In genomic region chr2:55062754-55063153, GRCh38 we compare ENCODE assay signal across 23 cellular contexts. TPM values are rescaled to one million over a fixed set of nuclear protein-coding genes. Genes with fewer than 3 reads are reported as not detected.
DNase-seq lines count a peak whose midpoint lies in the region; ATAC-seq, FAIRE-seq and TF ChIP-seq lines count a peak whose summit lies in the region.
"Had no signal": no experiment of that assay in that cellular context is flagged by ENCODE, and none has a peak within 500 bp of the region (broad histone marks: within the 10 kb centered on the region; RNA-seq: fewer than 3 reads in every experiment).

No MANE protein-coding gene starts in this region.

- 84% methylated on average over 1 of the region's 1 CpG; no CpG with 5 or more reads in 1 of the 2 experiments for WGBS in H1 (ENCODE audit: extremely low coverage in 1 of 2, insufficient coverage in 1 of 2, insufficient read length in 1 of 2, insufficient replicate concordance in 2 of 2, low coverage in 1 of 2, low lambda C conversion rate in 2 of 2, missing lambda C conversion rate in 1 of 2), 2 experiments
- WGBS in gastroesophageal sphincter (ENCODE audit: low coverage in 1 of 2), 2 donors = 85 to 100% methylated on average over 1 of the region's 1 CpG

- no peaks in the 10 kb centered on the region for H3K9me3 ChIP-seq in HEK293 (ENCODE audit: control insufficient read depth, insufficient read depth, low read depth, low read length)
- no peaks in the 10 kb centered on the region for H3K9me3 ChIP-seq in WERI-Rb-1 (ENCODE audit: severe bottlenecking)
- H3K9me3 ChIP-seq in H1 (ENCODE audit: insufficient read depth in 2 of 2, low read depth in 1 of 2, low read length in 1 of 2) = no peaks in the 10 kb centered on the region
- no peaks in the 10 kb centered on the region for H3K9me3 ChIP-seq in gastroesophageal sphincter
- H3K9me3 ChIP-seq: BLaER1, Caco-2 had no signal

- no peaks in the 10 kb centered on the region for H4K20me1 ChIP-seq in H1 (replicated peaks in 1 of 2; ENCODE audit: control insufficient read depth in 1 of 2, insufficient read depth in 2 of 2, low read length in 2 of 2)
- H4K20me1 ChIP-seq: BLaER1 had no signal

- peak; percentile 42 for DNase-seq in DMS 273 (lab: John Stamatoyannopoulos, UW; ENCODE audit: unreplicated experiment)
- no peak for DNase-seq in DMS 273 treated with DMSO at 0.1 percent for 48 hours (lab: John Stamatoyannopoulos, UW)
- no peak for DNase-seq in WERI-Rb-1
- DNase-seq in H1 (ENCODE audit: low read depth in 1 of 2, low spot score in 2 of 2) = no peak
- DNase-seq in activated CD8-positive, alpha-beta memory T cell treated with anti-CD3 and anti-CD28 coated beads, Interleukin-2, amount 10 ng/mL, durations not matched to agents 7 days and 5 days = no peak
- no peak for DNase-seq in NOMO-1 (lab: John Stamatoyannopoulos, UW; ENCODE audit: unreplicated experiment in 2 of 2)
- DNase-seq: Caco-2; CD8-positive, alpha-beta T cell; DMS53; DMS79 treated with DMSO at 0.1 percent for 48 hours; GF-D8; GOT3; H7; HCEC 1CT had no signal

- no peak overlapping the region for H3K23ac ChIP-seq in H1 (ENCODE audit: insufficient read length)

- no peaks in the 10 kb centered on the region; the same call in 1 of the 2 replicates for H3K23me2 ChIP-seq in H1 (ENCODE audit: low read depth, low read length)

- no peak overlapping the region for H2BK20ac ChIP-seq in H1 (ENCODE audit: low read length)

- no peak overlapping the region for H3K4me3 Mint-ChIP-seq in activated CD8-positive, alpha-beta memory T cell treated with anti-CD3 and anti-CD28 coated beads, Interleukin-2, amount 10 ng/mL, durations not matched to agents 7 days and 5 days
- H3K4me3 Mint-ChIP-seq: B cell; CD4-positive, CD25-positive, alpha-beta regulatory T cell; CD8-positive, alpha-beta T cell had no signal

- no peak overlapping the region for H4K5ac ChIP-seq in H1 (ENCODE audit: insufficient read length, low read depth, low read length)

- no peak overlapping the region for H3K56ac ChIP-seq in H1 (replicated peaks; ENCODE audit: insufficient read length, low read depth, low read length)

- no peak overlapping the region for H2BK12ac ChIP-seq in H1 (ENCODE audit: low read depth, low read length)

- H3K36me3 ChIP-seq in HEK293 (ENCODE audit: control insufficient read depth in 2 of 2, insufficient read depth in 1 of 2, low read length in 2 of 2) (no peaks in the 10 kb centered on the region), WERI-Rb-1 (no peaks in the 10 kb centered on the region), H1 (ENCODE audit: control insufficient read depth in 2 of 4, insufficient read depth in 4 of 4, low read length in 3 of 4) (no peaks in the 10 kb centered on the region), gastroesophageal sphincter (no peaks in the 10 kb centered on the region)
- H3K36me3 ChIP-seq: BLaER1 had no signal

- H3K9ac ChIP-seq in H1 (replicated peaks in 1 of 4; ENCODE audit: extremely low read depth in 1 of 4, low read depth in 3 of 4, low read length in 3 of 4) = no peak overlapping the region
- H3K9ac ChIP-seq: BLaER1 had no signal

- H3K27me3 ChIP-seq in WERI-Rb-1 (ENCODE audit: insufficient read depth, low read depth, severe bottlenecking) (no peaks in the 10 kb centered on the region), H1 (replicated peaks in 1 of 4; ENCODE audit: control insufficient read depth in 3 of 4, extremely low read depth in 1 of 4, insufficient read depth in 3 of 4, low read length in 3 of 4) (no peaks in the 10 kb centered on the region), gastroesophageal sphincter (no peaks in the 10 kb centered on the region)
- H3K27me3 ChIP-seq: BLaER1 had no signal

- no peak overlapping the region for H3K4me2 ChIP-seq in H1 (ENCODE audit: insufficient read depth in 1 of 2, low read depth in 2 of 2, low read length in 2 of 2)
- H3K4me2 ChIP-seq: BLaER1 had no signal

- no peak overlapping the region for H3K14ac ChIP-seq in H1 (ENCODE audit: insufficient read length)

- TF ChIP-seq POLR2A in H1 (IDR thresholded peaks at IDR 0.05; ENCODE audit: control extremely low read depth in 1 of 2, low read depth in 2 of 2, low read length in 2 of 2) = no peak
- no peak for TF ChIP-seq POLR2A in gastroesophageal sphincter (IDR thresholded peaks at IDR 0.05)

- H3K27ac ChIP-seq in HEK293 (ENCODE audit: extremely low read depth, low read depth, low read length) = no peak overlapping the region
- H3K27ac ChIP-seq in WERI-Rb-1 = peak overlapping the region; percentile 40; the same call in 1 of the 2 replicates
- no peak overlapping the region for H3K27ac ChIP-seq in H1 (ENCODE audit: low read depth, low read length)
- no peak overlapping the region for H3K27ac ChIP-seq in gastroesophageal sphincter
- H3K27ac ChIP-seq: 22Rv1, BLaER1, C4-2B had no signal

- POLR2A ChIA-PET in HEK293 (lab: Yijun Ruan, JAX) (no interaction called here), H1 (lab: Charles Lee; ENCODE audit: partially characterized antibody) (interaction anchor here (0.8 kb wide), 1 partner anchor 73 kb away, joined by 3 read pairs; no protein-coding TSS in a partner anchor)

- no peaks in the 10 kb centered on the region for H3K79me1 ChIP-seq in H1 (ENCODE audit: low read depth, low read length)

- H4K91ac ChIP-seq in H1 (replicated peaks; ENCODE audit: insufficient read length, low read length) = no peak overlapping the region

- H3K4ac ChIP-seq in H1 (replicated peaks; ENCODE audit: insufficient read length, low read depth, low read length) = no peak overlapping the region

- H2BK120ac ChIP-seq in H1 (replicated peaks; ENCODE audit: low read depth, low read length) = no peak overlapping the region

- no peaks in the 10 kb centered on the region for H3K9me3 Mint-ChIP-seq in activated CD8-positive, alpha-beta memory T cell treated with anti-CD3 and anti-CD28 coated beads, Interleukin-2, amount 10 ng/mL, durations not matched to agents 7 days and 5 days (ENCODE audit: low read depth)
- H3K9me3 Mint-ChIP-seq: CD8-positive, alpha-beta T cell had no signal

- TF ChIP-seq CTCF in HEK293 (tag by site-specific recombination; IDR thresholded peaks at IDR 0.05) = no peak
- TF ChIP-seq CTCF in WERI-Rb-1 (IDR thresholded peaks at IDR 0.05; ENCODE audit: low read depth, low read length) = no peak
- TF ChIP-seq CTCF in H1 (IDR thresholded peaks at IDR 0.05; ENCODE audit: control extremely low read depth in 1 of 3, insufficient read depth in 1 of 3, low read depth in 1 of 3, low read length in 3 of 3) = no peak
- TF ChIP-seq CTCF in gastroesophageal sphincter (IDR thresholded peaks at IDR 0.05) = no peak

- ATAC-seq in gastroesophageal sphincter = no peak
- no peak for ATAC-seq in activated CD8-positive, alpha-beta memory T cell treated with anti-CD3 and anti-CD28 coated beads, Interleukin-2, amount 10 ng/mL, durations not matched to agents 7 days and 5 days
- ATAC-seq: CD8-positive, alpha-beta T cell had no signal

- H3K27ac Mint-ChIP-seq in activated CD8-positive, alpha-beta memory T cell treated with anti-CD3 and anti-CD28 coated beads, Interleukin-2, amount 10 ng/mL, durations not matched to agents 7 days and 5 days = no peak overlapping the region
- H3K27ac Mint-ChIP-seq: B cell; CD8-positive, alpha-beta T cell had no signal

- no peaks in the 10 kb centered on the region for H3K27me3 Mint-ChIP-seq in activated CD8-positive, alpha-beta memory T cell treated with anti-CD3 and anti-CD28 coated beads, Interleukin-2, amount 10 ng/mL, durations not matched to agents 7 days and 5 days
- H3K27me3 Mint-ChIP-seq: B cell had no signal

- H3K36me3 Mint-ChIP-seq in activated CD8-positive, alpha-beta memory T cell treated with anti-CD3 and anti-CD28 coated beads, Interleukin-2, amount 10 ng/mL, durations not matched to agents 7 days and 5 days = peaks cover 1% of the 10 kb centered on the region
- H3K36me3 Mint-ChIP-seq: CD4-positive, CD25-positive, alpha-beta regulatory T cell; CD8-positive, alpha-beta T cell had no signal

- CTCF ChIA-PET in HEK293 (lab: Yijun Ruan, JAX) (interaction anchor here (0.8 to 1.0 kb wide), 3 partner anchors 23 to 109 kb away, joined by 3 to 4 read pairs (median 4); no protein-coding TSS in a partner anchor), H1 (lab: Charles Lee; ENCODE audit: partially characterized antibody) (interaction anchor here (0.7 to 1.7 kb wide), 7 partner anchors 11 to 164 kb away, joined by 3 to 6 read pairs (median 4); no protein-coding TSS in a partner anchor)
- CTCF ChIA-PET in activated CD8-positive, alpha-beta memory T cell treated with anti-CD3 and anti-CD28 coated beads, Interleukin-2, amount 10 ng/mL, durations not matched to agents 7 days and 5 days (lab: Charles Lee) = interaction anchor here (1.2 kb wide), 1 partner anchor 13 kb away, joined by 3 read pairs; the partner anchor contains the start of gene RTN4

- no peak overlapping the region for H4K8ac ChIP-seq in H1 (ENCODE audit: extremely low read depth, insufficient read depth, low read length)

- no peak overlapping the region for H3K18ac ChIP-seq in H1 (ENCODE audit: extremely low read depth, low read length)

- TF ChIP-seq RAD21 in H1 (IDR thresholded peaks at IDR 0.05 in 1 of 2, conservative IDR thresholded peaks at IDR 0.05 in 1 of 2; ENCODE audit: low read depth in 2 of 2, low read length in 2 of 2) = no peak

- peaks cover 4% of the 10 kb centered on the region for H3K4me1 Mint-ChIP-seq in activated CD8-positive, alpha-beta memory T cell treated with anti-CD3 and anti-CD28 coated beads, Interleukin-2, amount 10 ng/mL, durations not matched to agents 7 days and 5 days
- H3K4me1 Mint-ChIP-seq: B cell had no signal

- H2AK5ac ChIP-seq in H1 (ENCODE audit: low read depth, low read length) = no peak overlapping the region

- FAIRE-seq in H1 (lab: Jason Lieb, UNC) = no peak
- FAIRE-seq: A204.1, GM12891 had no signal

- H3K4me1 ChIP-seq in HEK293 (ENCODE audit: control insufficient read depth, insufficient read depth, low read length) (no peaks in the 10 kb centered on the region), H1 (replicated peaks in 1 of 4; ENCODE audit: control insufficient read depth in 3 of 4, insufficient read depth in 4 of 4, low read length in 3 of 4) (no peaks in the 10 kb centered on the region), gastroesophageal sphincter (no peaks in the 10 kb centered on the region)
- H3K4me1 ChIP-seq: BLaER1, Caco-2 had no signal

- TF ChIP-seq EP300 in H1 (IDR thresholded peaks at IDR 0.05; ENCODE audit: borderline replicate concordance in 1 of 2, low read depth in 2 of 2, low read length in 2 of 2) (no peak), gastroesophageal sphincter (IDR thresholded peaks at IDR 0.05) (no peak)

- H2BK5ac ChIP-seq in H1 (ENCODE audit: low read depth, low read length) = no peak overlapping the region

- no peaks in the 10 kb centered on the region for H3K79me2 ChIP-seq in H1 (ENCODE audit: control insufficient read depth in 1 of 2, insufficient read depth in 2 of 2, low read length in 2 of 2)

- no peak overlapping the region for H3K4me3 ChIP-seq in HEK293 (ENCODE audit: low read depth, low read length)
- H3K4me3 ChIP-seq in WERI-Rb-1 (ENCODE audit: low read depth, low read length) = no peak overlapping the region
- no peak overlapping the region for H3K4me3 ChIP-seq in H1 (ENCODE audit: extremely low read depth in 1 of 4, insufficient read depth in 2 of 4, low read depth in 3 of 4, low read length in 4 of 4)
- H3K4me3 ChIP-seq in gastroesophageal sphincter = no peak overlapping the region
- H3K4me3 ChIP-seq: BLaER1 had no signal

- H2BK15ac ChIP-seq in H1 (ENCODE audit: low read length) = no peak overlapping the region

- no peak overlapping the region for H2AFZ ChIP-seq in H1 (ENCODE audit: low read length)

RNA-seq across cellular contexts. Expression of gene RTN4, which starts 12.5 kb away (rescaled TPM):
- 240 and 242 TPM in 2 replicates for total RNA-seq in H1 (2021; fragmentation: NEBNext Ultra II Directional; extraction: Animal tissue kit (Norgen Biotek cat#: 25700))
- 113 and 179 TPM in 2 replicates for polyA plus RNA-seq in H1 (2011; rRNA removed)
- 181 TPM for polyA plus RNA-seq in H1 (2011; cell fraction: cytosol; rRNA removed)
- 68.6 TPM for polyA plus RNA-seq in H1 (2011; cell fraction: nucleus; rRNA removed)
- 159 to 285 TPM (median 199 TPM) in 4 replicates for polyA plus RNA-seq in H1 (2012, experiment 1 of 2)
- polyA plus RNA-seq in H1 (2012, experiment 2 of 2) = 93.2 TPM
- 447 TPM for polyA plus RNA-seq in H1 (2013, experiment 1 of 2)
- polyA plus RNA-seq in H1 (2013, experiment 2 of 2) = 509 TPM
- polyA minus RNA-seq in H1 (2011; rRNA and poly(A)+ RNA removed) = 157 and 171 TPM in 2 replicates
- 108 TPM for polyA minus RNA-seq in H1 (2011; cell fraction: cytosol; rRNA and poly(A)+ RNA removed)
- polyA minus RNA-seq in H1 (2011; cell fraction: nucleus; rRNA and poly(A)+ RNA removed) = 128 TPM
- 100 to 1,000 TPM; 216 to 304 (median 228) TPM for total RNA-seq in gastroesophageal sphincter
- 10 to 100 TPM; 71.6 to 88.0 TPM for total RNA-seq in activated CD8-positive, alpha-beta memory T cell treated with anti-CD3 and anti-CD28 coated beads, Interleukin-2, amount 10 ng/mL, durations not matched to agents 7 days and 5 days
